Comparison of ENCODE assay signal across 23 cellular contexts in the genomic region with DNA sequence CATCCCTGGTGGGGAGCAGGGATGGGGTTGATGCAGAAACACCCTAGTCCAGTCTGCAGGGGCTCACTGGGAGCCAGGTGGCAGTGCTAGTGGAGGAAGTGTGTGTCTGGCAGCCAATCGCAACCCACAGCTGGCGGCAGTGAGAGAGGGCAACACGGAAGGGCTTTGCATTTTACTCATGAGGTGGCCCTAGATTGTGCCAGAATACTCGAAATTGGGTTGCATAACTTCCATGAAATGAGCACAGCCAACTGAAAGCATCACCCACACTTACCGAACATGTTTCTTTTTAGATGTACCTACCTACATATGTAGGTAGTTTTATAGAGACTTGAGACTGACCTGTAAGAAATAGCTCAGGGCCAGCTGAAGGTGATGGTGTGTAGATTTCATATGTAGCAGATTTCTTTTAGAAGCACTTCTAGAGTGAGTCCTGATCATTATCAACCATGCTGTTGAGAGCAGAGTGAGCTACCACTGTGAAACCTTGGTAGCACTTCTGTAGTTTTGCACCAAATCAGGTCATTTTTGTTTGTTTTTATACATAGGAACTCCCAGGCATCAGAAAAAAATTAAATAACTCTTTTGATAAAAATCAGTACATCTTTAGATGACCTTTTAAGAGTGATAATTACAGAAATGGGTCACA. TPM values are rescaled to one million over a fixed set of nuclear protein-coding genes. Genes with fewer than 3 reads are reported as not detected.
DNase-seq lines count a peak whose midpoint lies in the region; ATAC-seq, FAIRE-seq and TF ChIP-seq lines count a peak whose summit lies in the region.
"Had no signal": no experiment of that assay in that cellular context is flagged by ENCODE, and none has a peak within 500 bp of the region (broad histone marks: within the 10 kb centered on the region; RNA-seq: fewer than 3 reads in every experiment).

No MANE protein-coding gene starts in this region.

- RAD21 ChIA-PET in GM12878 (lab: Charles Lee; ENCODE audit: unreplicated experiment) = interaction anchor here (2.1 kb wide), 1 partner anchor 55 kb away, joined by 8 read pairs; no protein-coding TSS in a partner anchor

- peak; percentile 38 for FAIRE-seq in GM12878 (lab: Jason Lieb, UNC)
- FAIRE-seq: frontal cortex, TTC549 had no signal

- no peaks in the 10 kb centered on the region for H3K27me3 ChIP-seq in GM12878 (replicated peaks in 1 of 2; ENCODE audit: control insufficient read depth in 2 of 2, insufficient read depth in 2 of 2, low read length in 1 of 2)
- H3K27me3 ChIP-seq: breast epithelium had no signal

- peak in 1 of 2 donors; percentile 2 for ATAC-seq in activated T-cell treated with anti-CD3 and anti-CD28 coated beads, Interleukin-2, amount 50 U/mL, for 4 hours
- no peak for ATAC-seq in GM12878
- ATAC-seq in stimulated activated naive CD8-positive, alpha-beta T cell treated with anti-CD3 and anti-CD28 coated beads, Interleukin-15, Interleukin-2, amounts not matched to agents 100 U/mL and 50 U/mL, for 24 hours = no peak
- ATAC-seq in left cardiac atrium = no peak

- H3K36me3 ChIP-seq in GM12878 (ENCODE audit: control insufficient read depth in 2 of 2, insufficient read depth in 2 of 2, low read length in 1 of 2) = peaks cover 10 to 11% of the 10 kb centered on the region in 2 experiments; a peak in 3 of 4 replicates
- H3K36me3 ChIP-seq: breast epithelium had no signal

- H3K9me3 Mint-ChIP-seq in activated T-cell treated with anti-CD3 and anti-CD28 coated beads, Interleukin-2, amount 50 U/mL, for 4 hours = peaks cover 20% of the 10 kb centered on the region

- peaks cover 6% of the 10 kb centered on the region for H3K79me2 ChIP-seq in GM12878 (ENCODE audit: control insufficient read depth, insufficient read depth, low read length)

- H3K27ac ChIP-seq in GM12878 (ENCODE audit: control insufficient read depth, insufficient read depth) = peak overlapping the region; percentile 93
- H3K27ac ChIP-seq: breast epithelium, C4-2B, PC-9 had no signal

- CTCF ChIA-PET in GM12878 (lab: Yijun Ruan, JAX) = interaction anchor here (0.8 to 1.8 kb wide), 5 partner anchors 10 to 74 kb away, joined by 3 to 7 read pairs (median 3); no protein-coding TSS in a partner anchor

- peaks cover 62% of the 10 kb centered on the region for H3K4me1 Mint-ChIP-seq in activated T-cell treated with anti-CD3 and anti-CD28 coated beads, Interleukin-2, amount 50 U/mL, for 4 hours (ENCODE audit: low read depth)
- H3K4me1 Mint-ChIP-seq: nephron progenitor cell had no signal

- H3K4me1 ChIP-seq in GM12878 (ENCODE audit: control insufficient read depth, insufficient read depth, low read length) = peaks cover 20% of the 10 kb centered on the region
- H3K4me1 ChIP-seq: breast epithelium had no signal

- DNase-seq in activated T-cell treated with anti-CD3 and anti-CD28 coated beads, Interleukin-2, amount 50 U/mL, for 1 hour = peak; percentile 32
- DNase-seq in activated T-cell treated with anti-CD3 and anti-CD28 coated beads for 4 hours (no peak), GM12878 (ENCODE audit: low read depth, low spot score) (no peak), cardiac septum (ENCODE audit: low spot score) (no peak), NCI-H2107 treated with DMSO at 0.1 percent for 48 hours (lab: John Stamatoyannopoulos, UW; ENCODE audit: unreplicated experiment) (no peak), left cardiac atrium (no peak)
- DNase-seq in activated T-cell treated with anti-CD3 and anti-CD28 coated beads, Interleukin-2, amount 50 U/mL, for 4 hours = no peak
- DNase-seq in stimulated activated naive CD8-positive, alpha-beta T cell treated with anti-CD3 and anti-CD28 coated beads, Interleukin-15, Interleukin-2, amounts not matched to agents 100 U/mL and 50 U/mL, for 24 hours = peak; percentile 21
- DNase-seq: ACHN, DND-41, NCI-H1048, NCI-H526, nephron progenitor cell, PC-9 had no signal

- peaks cover 46% of the 10 kb centered on the region for H3K36me3 Mint-ChIP-seq in activated T-cell treated with anti-CD3 and anti-CD28 coated beads, Interleukin-2, amount 50 U/mL, for 4 hours (ENCODE audit: insufficient read depth)

- no peak overlapping the region for H3K4me3 ChIP-seq in GM12878
- H3K4me3 ChIP-seq: breast epithelium, PC-9 had no signal

- TF ChIP-seq POLR2A in GM12878 (IDR thresholded peaks at IDR 0.05; ENCODE audit: low read depth, low read length) = 0 out of 2 replicates have a peak, but pooled peaks have one; percentile 30

- peak overlapping the region; percentile 81 for H3K4me2 ChIP-seq in GM12878 (ENCODE audit: control insufficient read depth, insufficient read depth)
- H3K4me2 ChIP-seq: PC-9 had no signal

- no peak for TF ChIP-seq EP300 in GM12878 (IDR thresholded peaks at IDR 0.05; ENCODE audit: borderline replicate concordance in 1 of 2, control insufficient read depth in 1 of 2, low read depth in 2 of 2, low read length in 2 of 2)

- peak overlapping the region; percentile 48 for H3K4me3 Mint-ChIP-seq in activated T-cell treated with anti-CD3 and anti-CD28 coated beads, Interleukin-2, amount 50 U/mL, for 4 hours
- H3K4me3 Mint-ChIP-seq: memory B cell, nephron progenitor cell, type B pancreatic cell had no signal

- POLR2A ChIA-PET in GM12878 (lab: Charles Lee) = no interaction called here

- H3K9ac ChIP-seq in GM12878 (ENCODE audit: control insufficient read depth, insufficient read depth, low read length) = peak overlapping the region; percentile 64; the same call in 1 of the 2 replicates

- in situ Hi-C loops in GM12878 (cut with MboI) = loop anchor here (5.0 kb wide), 2 partner anchors 54 to 346 kb away; partner anchors contain the start of gene IL18RAP

- WGBS in GM12878 (ENCODE audit: insufficient coverage, insufficient replicate concordance, low lambda C conversion rate, missing lambda C conversion rate) = 67% methylated on average over 5 of the region's 5 CpGs

- BruUV-seq in GM12878 (replicated peaks; lab: Mats Ljungman, UMichigan) = no TSS peak

- SMC1A ChIA-PET in GM12878 (lab: Charles Lee; ENCODE audit: uncharacterized antibody, unreplicated experiment) = interaction anchor here (0.8 to 2.8 kb wide), 7 partner anchors 7 to 75 kb away, joined by 3 to 9 read pairs (median 3); no protein-coding TSS in a partner anchor

- TF ChIP-seq CTCF in GM12878 (IDR thresholded peaks at IDR 0.05 in 2 of 3, conservative IDR thresholded peaks at IDR 0.05 in 1 of 3; ENCODE audit: control insufficient read depth in 2 of 3, extremely low read depth in 1 of 3, insufficient read depth in 1 of 3, low read depth in 3 of 3, low read length in 3 of 3) = no peak

- no peaks in the 10 kb centered on the region for H4K20me1 ChIP-seq in GM12878 (ENCODE audit: control insufficient read depth, insufficient read depth)

- intact Hi-C loops in GM12878 (cut with micrococcal nuclease; ENCODE audit: unreplicated experiment) (loop anchor here (10.0 kb wide), 1 partner anchor 254 kb away; no protein-coding TSS in a partner anchor), cardiac septum (cut with DNase I) (no loop called here), left cardiac atrium (cut with DNase I) (no loop called here)

- H3K9me3 ChIP-seq in GM12878 (replicated peaks; ENCODE audit: control insufficient read depth, insufficient read depth, low read length) = peaks cover 26% of the 10 kb centered on the region

- H3K27me3 Mint-ChIP-seq in activated T-cell treated with anti-CD3 and anti-CD28 coated beads, Interleukin-2, amount 50 U/mL, for 4 hours (ENCODE audit: low read depth) = no peaks in the 10 kb centered on the region
- H3K27me3 Mint-ChIP-seq: memory B cell, type B pancreatic cell had no signal

- no peak for TF ChIP-seq RAD21 in GM12878 (IDR thresholded peaks at IDR 0.05; ENCODE audit: insufficient read depth, low read depth, low read length)

- no peak overlapping the region for H2AFZ ChIP-seq in GM12878 (ENCODE audit: control insufficient read depth, low read depth, low read length)
- H2AFZ ChIP-seq: PC-9 had no signal

RNA-seq across cellular contexts. Expression of gene IL18R1, which starts 13.0 kb away (rescaled TPM):
- total RNA-seq in activated T-cell treated with anti-CD3 and anti-CD28 coated beads, Interleukin-2, amount 50 U/mL, for 4 hours = 10 to 100 TPM; 15.7 to 19.3 (median 17.9) TPM
- total RNA-seq in GM12878 (2013; cell fraction: nucleolus; rRNA removed) = 52.5 and 58.7 TPM in 2 replicates
- 10.5 and 12.8 TPM in 2 replicates for total RNA-seq in GM12878 (2014; rRNA removed)
- total RNA-seq in GM12878 (2014; rRNA removed; fragmentation: Illumina TruSeq; extraction: Trizol) = 11.6 and 14.6 TPM in 2 replicates
- 10.0 and 10.4 TPM in 2 replicates for total RNA-seq in GM12878 (2021)
- polyA plus RNA-seq in GM12878 (2011; ENCODE audit: low read depth) = 10.9 TPM
- polyA plus RNA-seq in GM12878 (2011; rRNA removed) = 15.5 and 23.0 TPM in 2 replicates
- polyA plus RNA-seq in GM12878 (2011; cell fraction: cytosol; rRNA removed) = 6.3 and 7.0 TPM in 2 replicates
- polyA plus RNA-seq in GM12878 (2011; cell fraction: nucleus; rRNA removed) = 25.2 and 33.5 TPM in 2 replicates
- polyA plus RNA-seq in GM12878 (2012) = 14.1 and 28.7 TPM in 2 replicates
- polyA plus RNA-seq in GM12878 (2014; fragmentation: Illumina TruSeq; extraction: Trizol) = 11.0 and 11.3 TPM in 2 replicates
- 1 to 10 TPM; 3.5 to 3.8 TPM for polyA plus RNA-seq in GM12878 (2014; fragmentation: Nextera tagmentation; extraction: Ambion mirVana)
- 9.0 and 12.0 TPM in 2 replicates for polyA plus RNA-seq in GM12878 (2014; rRNA removed)
- 10 to 100 TPM; 10.9 to 14.3 TPM for polyA plus RNA-seq in GM12878 (2016; fragmentation: Nextera tagmentation; extraction: Ambion mirVana)
- polyA minus RNA-seq in GM12878 (2011; rRNA and poly(A)+ RNA removed) = 10.4 and 10.8 TPM in 2 replicates
- polyA minus RNA-seq in GM12878 (2011; cell fraction: cytosol; rRNA and poly(A)+ RNA removed) = 3.1 and 4.2 TPM in 2 replicates
- polyA minus RNA-seq in GM12878 (2011; cell fraction: nucleus; rRNA and poly(A)+ RNA removed) = 26.6 and 29.5 TPM in 2 replicates
- 1.3 TPM for total RNA-seq in cardiac septum
- 1 to 10 TPM; 1.2 to 5.5 TPM for total RNA-seq in left cardiac atrium

RNA-seq across cellular contexts. Expression of gene IL18RAP, which starts 54.4 kb away (rescaled TPM):
- 1 to 10 TPM; 5.2 to 9.6 (median 8.3) TPM for total RNA-seq in activated T-cell treated with anti-CD3 and anti-CD28 coated beads, Interleukin-2, amount 50 U/mL, for 4 hours
- 5.9 and 6.6 TPM in 2 replicates for total RNA-seq in GM12878 (2013; cell fraction: nucleolus; rRNA removed)
- 0.65 and 0.85 TPM in 2 replicates for total RNA-seq in GM12878 (2014; rRNA removed)
- total RNA-seq in GM12878 (2014; rRNA removed; fragmentation: Illumina TruSeq; extraction: Trizol) = 1.0 and 1.3 TPM in 2 replicates
- total RNA-seq in GM12878 (2021) = 0.54 and 1.4 TPM in 2 replicates
- polyA plus RNA-seq in GM12878 (2011; ENCODE audit: low read depth) = 1.2 TPM
- polyA plus RNA-seq in GM12878 (2011; rRNA removed) = 1.6 and 3.4 TPM in 2 replicates
- polyA plus RNA-seq in GM12878 (2011; cell fraction: cytosol; rRNA removed) = 0.60 and 0.72 TPM in 2 replicates
- polyA plus RNA-seq in GM12878 (2011; cell fraction: nucleus; rRNA removed) = 5.1 and 9.1 TPM in 2 replicates
- 1.3 and 4.6 TPM in 2 replicates for polyA plus RNA-seq in GM12878 (2012)
- polyA plus RNA-seq in GM12878 (2014; fragmentation: Illumina TruSeq; extraction: Trizol) = 0.75 and 1.4 TPM in 2 replicates
- under 1 TPM; 0.37 to 0.53 TPM for polyA plus RNA-seq in GM12878 (2014; fragmentation: Nextera tagmentation; extraction: Ambion mirVana)
- 0.64 and 0.86 TPM in 2 replicates for polyA plus RNA-seq in GM12878 (2014; rRNA removed)
- polyA plus RNA-seq in GM12878 (2016; fragmentation: Nextera tagmentation; extraction: Ambion mirVana) = 1 to 10 TPM in 1 of 2 experiments, not detected in 1; 1.1 TPM
- 1.4 and 2.6 TPM in 2 replicates for polyA minus RNA-seq in GM12878 (2011; rRNA and poly(A)+ RNA removed)
- not detected in 2 replicates for polyA minus RNA-seq in GM12878 (2011; cell fraction: cytosol; rRNA and poly(A)+ RNA removed)
- polyA minus RNA-seq in GM12878 (2011; cell fraction: nucleus; rRNA and poly(A)+ RNA removed) = 4.1 and 4.4 TPM in 2 replicates
- total RNA-seq in cardiac septum = 0.70 TPM
- 1 to 10 TPM; 1.1 to 1.3 TPM for total RNA-seq in left cardiac atrium
- total RNA-seq: dermis microvascular lymphatic vessel endothelial cell, kidney epithelial cell, PC-9, SK-MEL-5 had no signal

RNA-seq across cellular contexts. Expression of gene IL1RL1, which starts 57.2 kb away (rescaled TPM):
- total RNA-seq in activated T-cell treated with anti-CD3 and anti-CD28 coated beads, Interleukin-2, amount 50 U/mL, for 4 hours = under 1 TPM; 0.26 to 0.58 (median 0.38) TPM
- total RNA-seq in GM12878 (2013; cell fraction: nucleolus; rRNA removed) = not detected in 2 replicates
- total RNA-seq in GM12878 (2014; rRNA removed) = not detected in 2 replicates
- not detected in 2 replicates for total RNA-seq in GM12878 (2014; rRNA removed; fragmentation: Illumina TruSeq; extraction: Trizol)
- 0.18 TPM in 1 of 2 replicates, not detected in the other for total RNA-seq in GM12878 (2021)
- polyA plus RNA-seq in GM12878 (2011; ENCODE audit: low read depth) = not detected
- polyA plus RNA-seq in GM12878 (2011; rRNA removed) = 0.06 and 0.08 TPM in 2 replicates
- 0.02 and 0.06 TPM in 2 replicates for polyA plus RNA-seq in GM12878 (2011; cell fraction: cytosol; rRNA removed)
- 0.09 and 0.16 TPM in 2 replicates for polyA plus RNA-seq in GM12878 (2011; cell fraction: nucleus; rRNA removed)
- not detected in 2 replicates for polyA plus RNA-seq in GM12878 (2012)
- not detected in 2 replicates for polyA plus RNA-seq in GM12878 (2014; fragmentation: Illumina TruSeq; extraction: Trizol)
- polyA plus RNA-seq in GM12878 (2014; fragmentation: Nextera tagmentation; extraction: Ambion mirVana) = not detected
- polyA plus RNA-seq in GM12878 (2014; rRNA removed) = not detected in 2 replicates
- polyA plus RNA-seq in GM12878 (2016; fragmentation: Nextera tagmentation; extraction: Ambion mirVana) = not detected
- polyA minus RNA-seq in GM12878 (2011; rRNA and poly(A)+ RNA removed) = 0.07 TPM in 1 of 2 replicates, not detected in the other
- polyA minus RNA-seq in GM12878 (2011; cell fraction: cytosol; rRNA and poly(A)+ RNA removed) = not detected in 2 replicates
- polyA minus RNA-seq in GM12878 (2011; cell fraction: nucleus; rRNA and poly(A)+ RNA removed) = not detected in 2 replicates
- total RNA-seq in cardiac septum = 1.1 TPM
- total RNA-seq in left cardiac atrium = 10 to 100 TPM in 1 of 2 donors, 1 to 10 TPM in 1; 1.8 to 54.0 TPM
- total RNA-seq: frontal cortex, SK-MEL-5 had no signal

Comparison
In these comparisons a context has a peak if more than half of its experiments do, and no peak if none do; other contexts are left out.
1. DNase-seq: peak in activated T-cell treated with anti-CD3 and anti-CD28 coated beads, Interleukin-2, amount 50 U/mL, for 1 hour (single experiment) and stimulated activated naive CD8-positive, alpha-beta T cell treated with anti-CD3 and anti-CD28 coated beads, Interleukin-15, Interleukin-2, amounts not matched to agents 100 U/mL and 50 U/mL, for 24 hours (single experiment); none in activated T-cell treated with anti-CD3 and anti-CD28 coated beads for 4 hours (single experiment), activated T-cell treated with anti-CD3 and anti-CD28 coated beads, Interleukin-2, amount 50 U/mL, for 4 hours (single experiment), GM12878 (single experiment), cardiac septum (single experiment), NCI-H2107 treated with DMSO at 0.1 percent for 48 hours (single experiment) and left cardiac atrium (single experiment).